ENCODE assay signal across 28 cellular contexts in the genomic region with DNA sequence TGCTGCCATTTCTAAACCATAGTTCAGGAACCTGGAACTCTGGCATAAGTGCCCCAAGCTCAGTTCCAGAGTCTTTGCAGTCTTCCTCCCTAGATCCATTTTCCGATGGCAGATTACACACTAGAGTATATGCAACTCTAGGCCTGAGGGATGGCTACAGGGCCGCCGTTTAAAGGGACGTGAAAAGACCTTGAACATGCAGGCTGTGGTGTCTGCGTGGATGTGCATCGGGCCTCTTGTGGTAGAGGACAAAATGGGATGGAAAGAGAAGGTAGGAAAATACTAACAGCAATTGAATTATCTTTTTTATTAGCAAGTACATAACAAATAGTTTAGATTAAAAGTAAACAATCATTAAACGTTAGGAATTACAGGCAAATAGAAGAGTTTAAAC.
"Had no signal": no experiment of that assay in that cellular context is flagged by ENCODE, and none has a peak within 500 bp of the region (broad histone marks: within the 10 kb centered on the region; RNA-seq: fewer than 3 reads in every experiment).

No MANE protein-coding gene starts in this region.

- H3K4me1 ChIP-seq: ascending aorta had no signal

- H3K27ac ChIP-seq: ascending aorta, cardiac muscle cell, WERI-Rb-1 had no signal

- H3K4me3 ChIP-seq: ascending aorta, cardiac muscle cell had no signal

- DNase-seq: activated CD4-positive, alpha-beta memory T cell treated with anti-CD3 and anti-CD28 coated beads, Interleukin-2, amount 10 ng/mL, durations not matched to agents 7 days and 5 days; activated CD4-positive, alpha-beta T cell treated with anti-CD3 and anti-CD28 coated beads for 1 hour; activated CD4-positive, alpha-beta T cell treated with anti-CD3 and anti-CD28 coated beads for 36 hours; activated CD4-positive, alpha-beta T cell treated with anti-CD3 and anti-CD28 coated beads for 48 hours; activated CD4-positive, alpha-beta T cell treated with anti-CD3 and anti-CD28 coated beads, Interleukin-2, amount 10 ng/mL, durations not matched to agents 7 days and 5 days; activated CD4-positive, alpha-beta T cell treated with anti-CD3 and anti-CD28 coated beads, Interleukin-2, amount 50 U/mL, for 48 hours; activated CD4-positive, CD25-positive, alpha-beta regulatory T cell; activated CD8-positive, alpha-beta memory T cell treated with anti-CD3 and anti-CD28 coated beads, Interleukin-2, amount 50 U/mL, for 48 hours; activated CD8-positive, alpha-beta T cell treated with anti-CD3 and anti-CD28 coated beads, Interleukin-2, amount 10 ng/mL, durations not matched to agents 7 days and 5 days; activated effector memory CD4-positive, alpha-beta T cell treated with Interleukin-2 at 50 U/mL for 16 hours; activated gamma-delta T cell; activated naive CD4-positive, alpha-beta T cell treated with anti-CD3 and anti-CD28 coated beads, Interleukin-2, amount 10 ng/mL, durations not matched to agents 7 days and 5 days; activated naive CD4-positive, alpha-beta T cell treated with Interleukin-2 at 50 U/mL for 16 hours; activated naive CD8-positive, alpha-beta T cell treated with anti-CD3 and anti-CD28 coated beads, Interleukin-2, amount 10 ng/mL, durations not matched to agents 7 days and 5 days; activated naive CD8-positive, alpha-beta T cell treated with anti-CD3 and anti-CD28 coated beads, Interleukin-2, amount 50 U/mL, for 24 hours; activated T-cell treated with anti-CD3 and anti-CD28 coated beads, Interleukin-2, amount 50 U/mL, for 24 hours; activated T-cell treated with anti-CD3 and anti-CD28 coated beads, Interleukin-2, amount 50 U/mL, for 48 hours; amygdala; anterior cingulate cortex; cerebellar nuclear complex; T-helper 1 cell; T-helper 2 cell; T-helper 9 cell; WERI-Rb-1 had no signal

- H3K9me3 ChIP-seq: ascending aorta had no signal

- H3K36me3 ChIP-seq: ascending aorta, cardiac muscle cell, WERI-Rb-1 had no signal

- H3K27me3 ChIP-seq: ascending aorta, cardiac muscle cell had no signal

- ATAC-seq: activated CD4-positive, alpha-beta T cell treated with anti-CD3 and anti-CD28 coated beads for 36 hours; activated CD4-positive, CD25-positive, alpha-beta regulatory T cell treated with anti-CD3 and anti-CD28 coated beads, Interleukin-2, amount 50 U/mL, for 24 hours; activated CD8-positive, alpha-beta T cell treated with anti-CD3 and anti-CD28 coated beads, Interleukin-2, amount 10 ng/mL, durations not matched to agents 7 days and 5 days; activated naive CD8-positive, alpha-beta T cell treated with anti-CD3 and anti-CD28 coated beads, Interleukin-2, amount 50 U/mL, for 24 hours; WTC11 had no signal
